8 cellular contexts compared by ENCODE assay signal in the genomic region with DNA sequence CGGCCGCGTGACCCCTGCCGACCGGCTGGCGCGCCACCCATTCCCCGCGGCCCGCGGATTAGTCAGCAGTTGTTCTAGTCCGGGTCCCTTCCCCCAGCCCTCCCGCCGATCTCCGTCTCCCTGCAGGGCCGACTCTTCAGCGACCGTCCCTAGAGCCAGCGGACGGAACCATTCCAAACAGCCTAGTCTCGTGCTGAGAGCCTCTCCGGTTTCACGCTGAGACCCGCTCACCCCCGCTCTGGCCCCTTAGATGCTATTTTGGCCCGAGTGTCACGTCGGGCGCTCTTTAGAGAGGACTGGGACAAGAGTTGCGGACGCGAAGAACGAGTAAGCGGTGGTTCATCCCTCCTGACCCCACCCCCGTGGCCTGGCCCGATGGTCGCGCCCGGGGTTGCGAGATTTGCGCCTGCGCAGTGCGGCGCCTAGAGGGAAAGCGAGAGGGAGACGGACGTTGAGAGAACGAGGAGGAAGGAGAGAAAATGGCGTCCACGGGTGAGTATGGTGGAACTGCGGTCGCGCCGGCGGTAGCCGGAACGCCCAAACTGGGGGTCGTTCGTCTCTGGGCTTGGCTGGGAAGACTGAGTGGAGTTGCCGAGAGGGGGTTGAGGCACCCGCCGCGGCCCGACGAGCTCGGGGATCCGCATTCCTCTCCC. TPM values are rescaled to one million over a fixed set of nuclear protein-coding genes. Genes with fewer than 3 reads are reported as not detected.
DNase-seq lines count a peak whose midpoint lies in the region; ATAC-seq and FAIRE-seq lines count a peak whose summit lies in the region.

EWSR1 (plus strand) TSS at position 411 of the 653 bp plus-strand sequence; CDS start at position 480, 69 bp downstream.
RHBDD3 (minus strand) TSS at position 124 of the 653 bp plus-strand sequence. CDS start 2,355 bp downstream, outside the sequence.

- H3K27me3 ChIP-seq in right cardiac atrium (ENCODE audit: control insufficient read depth, insufficient read depth), result no peaks in the 10 kb centered on the region

- intact Hi-C loops in T-helper 2 cell treated with Interferon-gamma antibody and Interleukin-4, amounts not matched to agents 100 ng/mL and 5 ng/mL, for 36 hours (cut with micrococcal nuclease), result loop anchor here (5.0 kb wide), 2 partner anchors 39 to 526 kb away; partner anchors contain the start of genes CHEK2, GAS2L1 and HSCB
- intact Hi-C loops in right cardiac atrium (cut with DNase I), result no loop called here

- H3K4me3 ChIP-seq in right cardiac atrium (ENCODE audit: low read length), result peak within 1 kb of the TSS; percentile 98

- peak within 1 kb of the TSS; percentile 97 for H3K27ac ChIP-seq in right cardiac atrium (ENCODE audit: low read length)

- no peaks in the 10 kb centered on the region for H3K9me3 ChIP-seq in right cardiac atrium (ENCODE audit: control insufficient read depth, low read length)

- ATAC-seq in GM18502 (IDR thresholded peaks at IDR 0.05; ENCODE audit: poor library complexity, unreplicated experiment) (peak; percentile 74), HG02970 (IDR thresholded peaks at IDR 0.05; ENCODE audit: low FRiP score, unreplicated experiment) (peak; percentile 86), right cardiac atrium (peak; percentile 92 to 94)

- peaks cover 9% of the 10 kb centered on the region for H3K4me1 ChIP-seq in right cardiac atrium (ENCODE audit: control insufficient read depth, insufficient read depth, low read length)

- WGBS in right cardiac atrium, result under 1% methylated on average over 67 of the region's 67 CpGs

- DNase-seq in NCI-H1930 (lab: John Stamatoyannopoulos, UW) (peak; percentile 88 to 96), anterior cingulate cortex (lab: John Stamatoyannopoulos, UW) (peak; percentile 57 to 99 (median 95)), right cardiac atrium (peak; percentile 98), pulmonary artery endothelial cell (ENCODE audit: low read depth, low spot score) (peak; percentile 94), urothelium cell line (ENCODE audit: low spot score) (peak; percentile 97)

- FAIRE-seq in urothelium cell line (lab: Jason Lieb, UNC), result peak; percentile 73

RNA-seq across cellular contexts. Expression of gene EWSR1, which starts in this region (rescaled TPM):
- 376 and 400 TPM in 2 replicates for total RNA-seq in T-helper 2 cell treated with Interferon-gamma antibody and Interleukin-4, amounts not matched to agents 100 ng/mL and 5 ng/mL, for 36 hours
- total RNA-seq in right cardiac atrium, result 100 to 1,000 TPM; 136 to 162 (median 151) TPM
- 119 TPM for polyA plus RNA-seq in right cardiac atrium
- total RNA-seq in pulmonary artery endothelial cell, result 220 TPM in 2 replicates

RNA-seq across cellular contexts. Expression of gene RHBDD3, which starts in this region (rescaled TPM):
- 37.3 and 39.6 TPM in 2 replicates for total RNA-seq in T-helper 2 cell treated with Interferon-gamma antibody and Interleukin-4, amounts not matched to agents 100 ng/mL and 5 ng/mL, for 36 hours
- total RNA-seq in right cardiac atrium (10 to 100 TPM; 16.8 to 19.3 (median 17.8) TPM), pulmonary artery endothelial cell (18.9 and 21.6 TPM in 2 replicates)
- 20.8 TPM for polyA plus RNA-seq in right cardiac atrium

Comparison
In these comparisons a context has a peak if more than half of its experiments do, and no peak if none do; other contexts are left out.
1. Peak in every context shown above with its lines: DNase-seq, ATAC-seq, H3K4me3 ChIP-seq and H3K27ac ChIP-seq.